Comparison of ENCODE assay signal across 8 cellular contexts in the genomic region with DNA sequence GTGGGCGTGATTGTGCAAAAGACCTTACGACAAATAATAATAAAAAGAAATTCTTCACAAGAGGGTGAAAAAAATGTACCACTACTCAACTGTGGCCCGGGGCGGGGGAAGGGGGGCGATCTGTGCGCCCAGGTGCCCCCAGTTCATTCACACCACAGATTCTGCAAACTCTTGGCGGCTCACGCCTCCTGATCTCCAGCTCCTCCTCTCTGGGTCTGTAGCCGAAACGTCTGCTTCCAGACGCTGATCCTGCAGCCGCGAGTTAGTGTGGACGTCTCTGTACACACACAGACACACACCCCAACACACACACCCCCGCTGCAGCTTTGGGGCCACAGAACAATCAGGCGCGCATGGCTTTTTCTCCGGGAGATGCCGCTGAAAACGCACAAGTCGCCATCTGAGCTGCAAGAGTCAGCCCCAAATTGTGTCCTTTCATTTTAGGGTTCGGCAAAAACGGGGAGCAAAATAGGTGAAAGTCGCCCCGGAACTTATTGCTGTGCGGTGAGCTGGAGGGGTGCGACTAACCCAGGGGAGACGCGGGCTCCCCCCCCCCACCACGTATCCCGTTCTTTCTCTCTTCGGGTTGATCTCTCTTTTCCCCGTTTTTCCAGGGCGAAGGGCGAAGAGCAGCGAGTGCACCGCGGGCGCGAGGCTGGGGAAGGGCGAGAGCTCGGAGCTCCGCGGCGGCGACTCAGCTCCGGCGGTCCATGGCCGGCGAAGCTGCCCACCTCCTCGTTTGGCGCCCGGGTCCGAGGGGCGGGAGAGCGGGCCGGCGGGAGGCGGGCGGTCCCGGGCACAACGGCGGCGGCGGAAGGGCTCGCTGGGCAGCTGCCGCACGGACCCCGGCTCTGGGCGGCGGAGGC. TPM values are rescaled to one million over a fixed set of nuclear protein-coding genes. Genes with fewer than 3 reads are reported as not detected.
DNase-seq lines count a peak whose midpoint lies in the region; ATAC-seq and TF ChIP-seq lines count a peak whose summit lies in the region.

No MANE protein-coding gene starts in this region.

- H3K79me1 ChIP-seq in mesendoderm (ENCODE audit: low read length), result peaks cover 2% of the 10 kb centered on the region

- peak overlapping the region; percentile 76 for H3K27ac ChIP-seq in OCI-LY1 (ENCODE audit: low read depth, low read length, poor library complexity, severe bottlenecking)
- peak overlapping the region in 34 of 59 donors; percentile 4 to 77 (median 50) for H3K27ac ChIP-seq in dorsolateral prefrontal cortex
- H3K27ac ChIP-seq in mesendoderm (ENCODE audit: low read depth, low read length), result peak overlapping the region; percentile 89
- H3K27ac ChIP-seq in uterus, result peak overlapping the region; percentile 84 to 91

- peak; percentile 35 for DNase-seq in NCI-H345 (lab: John Stamatoyannopoulos, UW)
- DNase-seq in NCI-H345 treated with DMSO at 0.1 percent for 48 hours (lab: John Stamatoyannopoulos, UW; ENCODE audit: unreplicated experiment), result no peak
- DNase-seq in dorsolateral prefrontal cortex, result peak in 6 of 10 donors; percentile 25 to 56 (median 54)
- peak; percentile 77 for DNase-seq in mesendoderm
- peak; percentile 25 to 52 for DNase-seq in uterus
- DNase-seq in GDM1 (lab: John Stamatoyannopoulos, UW), result no peak

- H3K4me3 ChIP-seq in OCI-LY1 (ENCODE audit: low read depth, low read length, poor library complexity, severe bottlenecking), result peak overlapping the region; percentile 68
- peak overlapping the region; percentile 58 to 84 (median 73) for H3K4me3 ChIP-seq in dorsolateral prefrontal cortex
- H3K4me3 ChIP-seq in mesendoderm (ENCODE audit: low read length), result peak overlapping the region; percentile 61
- peak overlapping the region; percentile 71 to 76 for H3K4me3 ChIP-seq in uterus

- TF ChIP-seq CTCF in OCI-LY1 (IDR thresholded peaks at IDR 0.05; ENCODE audit: low read length) (no peak), dorsolateral prefrontal cortex (IDR thresholded peaks at IDR 0.05 in 54 of 56, conservative IDR thresholded peaks at IDR 0.05 in 2 of 56; ENCODE audit: low read depth in 1 of 56, partially characterized antibody in 56 of 56) (peak in 2 of 56 donors; percentile 1 to 8), uterus (IDR thresholded peaks at IDR 0.05) (no peak)

- TF ChIP-seq POLR2A in uterus (IDR thresholded peaks at IDR 0.05), result no peak

- peak overlapping the region; percentile 69 for H3K23ac ChIP-seq in mesendoderm (ENCODE audit: low read length)

- H3K27me3 ChIP-seq in OCI-LY1 (ENCODE audit: insufficient read depth, low read length) (no peaks in the 10 kb centered on the region), dorsolateral prefrontal cortex (peaks cover 0 to 12% (median 0%) of the 10 kb centered on the region in 45 donors), mesendoderm (ENCODE audit: insufficient read depth, low read length, poor library complexity) (no peaks in the 10 kb centered on the region), uterus (no peaks in the 10 kb centered on the region)

- H2AK5ac ChIP-seq in mesendoderm (ENCODE audit: low read length), result peak overlapping the region; percentile 6

- H3K79me2 ChIP-seq in OCI-LY1 (ENCODE audit: insufficient read depth, low read length) (no peaks in the 10 kb centered on the region), mesendoderm (ENCODE audit: control insufficient read depth, insufficient read depth, low read length) (peaks cover 24% of the 10 kb centered on the region)

- H2BK5ac ChIP-seq in mesendoderm (ENCODE audit: low read length), result peak overlapping the region; percentile 70

- no peak overlapping the region for H2BK15ac ChIP-seq in mesendoderm (replicated peaks; ENCODE audit: low read depth)

- H3K36me3 ChIP-seq in OCI-LY1 (ENCODE audit: insufficient read depth, low read length), result no peaks in the 10 kb centered on the region
- H3K36me3 ChIP-seq in mesendoderm (ENCODE audit: control insufficient read depth, insufficient read depth, low read length), result no peaks in the 10 kb centered on the region
- H3K36me3 ChIP-seq in uterus, result no peaks in the 10 kb centered on the region

- H3K4me1 ChIP-seq in OCI-LY1 (ENCODE audit: insufficient read depth, low read length, severe bottlenecking) (peaks cover 23% of the 10 kb centered on the region), mesendoderm (ENCODE audit: control insufficient read depth, low read depth, low read length) (peaks cover 7% of the 10 kb centered on the region), uterus (peaks cover 0 to 10% of the 10 kb centered on the region in 2 donors)

- no peak overlapping the region for H4K5ac ChIP-seq in mesendoderm (ENCODE audit: low read length)

- H2AFZ ChIP-seq in OCI-LY1 (ENCODE audit: low read length), result no peak overlapping the region

- no peaks in the 10 kb centered on the region for H4K20me1 ChIP-seq in OCI-LY1 (ENCODE audit: insufficient read depth, low read length)

- H3K4me2 ChIP-seq in OCI-LY1 (ENCODE audit: low read length) (peak overlapping the region; percentile 79), mesendoderm (ENCODE audit: low read length) (peak overlapping the region; percentile 64)

- H3K9me3 ChIP-seq in OCI-LY1 (ENCODE audit: low read length) (no peaks in the 10 kb centered on the region), uterus (no peaks in the 10 kb centered on the region)

- peak overlapping the region; percentile 0 for H2BK120ac ChIP-seq in mesendoderm (ENCODE audit: low read depth, low read length)

- H3K18ac ChIP-seq in mesendoderm (ENCODE audit: low read length), result peak overlapping the region; percentile 89

- peak overlapping the region; percentile 86 for H3K56ac ChIP-seq in mesendoderm (ENCODE audit: low read length)

- no peak for ATAC-seq in HG02885 (IDR thresholded peaks at IDR 0.05; ENCODE audit: poor library complexity, unreplicated experiment)

- peak overlapping the region; percentile 0 for H4K8ac ChIP-seq in mesendoderm (ENCODE audit: low read depth, low read length)

- WGBS in mesendoderm (ENCODE audit: extremely low coverage, insufficient coverage, low lambda C conversion rate), result no CpG with 5 or more reads among the region's 71 CpGs

- no peaks in the 10 kb centered on the region for H3F3A ChIP-seq in OCI-LY1 (ENCODE audit: insufficient read depth, low read length)

- intact Hi-C loops in dorsolateral prefrontal cortex (cut with DNase I) (loop anchor here (5.0 kb wide), 3 partner anchors 555 to 765 kb away; no protein-coding TSS in a partner anchor), uterus (cut with DNase I; ENCODE audit: low total_unique reads) (no loop called here)

- no peaks in the 10 kb centered on the region for H3K9me2 ChIP-seq in OCI-LY1 (ENCODE audit: low read depth, low read length)

- H3K4ac ChIP-seq in mesendoderm (ENCODE audit: low read depth, low read length), result peak overlapping the region; percentile 92

- H3K9ac ChIP-seq in OCI-LY1 (ENCODE audit: low read length), result peak overlapping the region; percentile 54; the same call in 1 of the 2 replicates
- H3K9ac ChIP-seq in mesendoderm (ENCODE audit: low read length), result peak overlapping the region; percentile 80

RNA-seq across cellular contexts. Expression of a gene that starts 0.5 kb away (rescaled TPM):
- total RNA-seq in dorsolateral prefrontal cortex (10 to 100 TPM in 13 of 120 experiments, 1 to 10 TPM in 107; 3.3 to 13.3 (median 7.1) TPM), uterus (10 to 100 TPM in 3 of 4 donors, 1 to 10 TPM in 1; 6.2 to 96.5 (median 23.1) TPM)
- 3.4 TPM for polyA plus RNA-seq in mesendoderm (2013, experiment 1 of 2)
- polyA plus RNA-seq in mesendoderm (2013, experiment 2 of 2), result 2.8 TPM

Comparison
In these comparisons a context has a peak if more than half of its experiments do, and no peak if none do; other contexts are left out.
1. DNase-seq: peak in NCI-H345 (single experiment), dorsolateral prefrontal cortex (6 of 10), mesendoderm (single experiment) and uterus (2 of 2); none in NCI-H345 treated with DMSO at 0.1 percent for 48 hours (single experiment) and GDM1 (single experiment).
2. Peak in every context shown above with its lines, with median percentiles within 50 percentile points of each other: H3K27ac ChIP-seq and H3K4me3 ChIP-seq.